2 cellular contexts compared by ENCODE assay signal in the genomic region with DNA sequence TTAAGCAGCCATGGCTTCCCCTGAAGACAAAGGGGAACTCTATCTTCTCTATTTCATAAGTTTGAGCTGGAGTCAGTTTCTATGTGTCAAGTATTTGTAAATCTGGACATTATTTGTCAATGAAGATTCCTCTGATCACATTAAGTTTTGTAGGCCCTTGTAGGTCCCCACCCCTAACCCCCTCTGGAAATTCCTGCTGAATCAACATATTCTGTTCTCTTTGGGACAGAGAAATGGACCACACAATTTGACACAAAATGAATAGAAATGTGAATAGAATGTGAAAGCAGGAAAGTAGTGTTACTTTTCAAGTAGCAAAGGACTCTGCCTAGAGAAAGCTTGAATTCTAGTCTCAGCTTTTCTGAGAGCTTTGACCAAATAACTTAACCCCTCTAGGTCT.
TF ChIP-seq lines count a peak whose summit lies in the region.

No MANE protein-coding gene starts in this region.

TF ChIP-seq in HepG2, 621 proteins besides CTCF, POLR2A, EP300 and RAD21:
- peak; percentile 63 to 78; a peak in 3 of 4 replicates for TF ChIP-seq MAFK (conservative IDR thresholded peaks at IDR 0.05 in 1 of 2, IDR thresholded peaks at IDR 0.05 in 1 of 2; ENCODE audit: low read length in 2 of 2)
- no peak for TF ChIP-seq NCOA5 (CRISPR knock-in tag; IDR thresholded peaks at IDR 0.05)
- peak; percentile 59 for TF ChIP-seq MAFF (IDR thresholded peaks at IDR 0.05; ENCODE audit: low read depth, low read length)

TF ChIP-seq in WTC11, 78 proteins besides CTCF, POLR2A, EP300 and RAD21:
- no peak for TF ChIP-seq ZNF138 (CRISPR knock-in tag; conservative IDR thresholded peaks at IDR 0.05)
- no peak for TF ChIP-seq SMAD4 (CRISPR knock-in tag; IDR thresholded peaks at IDR 0.05)
- TF ChIP-seq, protein P1, sequence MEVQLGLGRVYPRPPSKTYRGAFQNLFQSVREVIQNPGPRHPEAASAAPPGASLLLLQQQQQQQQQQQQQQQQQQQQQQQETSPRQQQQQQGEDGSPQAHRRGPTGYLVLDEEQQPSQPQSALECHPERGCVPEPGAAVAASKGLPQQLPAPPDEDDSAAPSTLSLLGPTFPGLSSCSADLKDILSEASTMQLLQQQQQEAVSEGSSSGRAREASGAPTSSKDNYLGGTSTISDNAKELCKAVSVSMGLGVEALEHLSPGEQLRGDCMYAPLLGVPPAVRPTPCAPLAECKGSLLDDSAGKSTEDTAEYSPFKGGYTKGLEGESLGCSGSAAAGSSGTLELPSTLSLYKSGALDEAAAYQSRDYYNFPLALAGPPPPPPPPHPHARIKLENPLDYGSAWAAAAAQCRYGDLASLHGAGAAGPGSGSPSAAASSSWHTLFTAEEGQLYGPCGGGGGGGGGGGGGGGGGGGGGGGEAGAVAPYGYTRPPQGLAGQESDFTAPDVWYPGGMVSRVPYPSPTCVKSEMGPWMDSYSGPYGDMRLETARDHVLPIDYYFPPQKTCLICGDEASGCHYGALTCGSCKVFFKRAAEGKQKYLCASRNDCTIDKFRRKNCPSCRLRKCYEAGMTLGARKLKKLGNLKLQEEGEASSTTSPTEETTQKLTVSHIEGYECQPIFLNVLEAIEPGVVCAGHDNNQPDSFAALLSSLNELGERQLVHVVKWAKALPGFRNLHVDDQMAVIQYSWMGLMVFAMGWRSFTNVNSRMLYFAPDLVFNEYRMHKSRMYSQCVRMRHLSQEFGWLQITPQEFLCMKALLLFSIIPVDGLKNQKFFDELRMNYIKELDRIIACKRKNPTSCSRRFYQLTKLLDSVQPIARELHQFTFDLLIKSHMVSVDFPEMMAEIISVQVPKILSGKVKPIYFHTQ (CRISPR knock-in tag; IDR thresholded peaks at IDR 0.05): no peak
- TF ChIP-seq MYBL2 (CRISPR knock-in tag; IDR thresholded peaks at IDR 0.05): no peak
- TF ChIP-seq SP1 (CRISPR knock-in tag; conservative IDR thresholded peaks at IDR 0.05): no peak
